Comparison of ENCODE assay signal across 8 cellular contexts in genomic region chr16:1983544-1984346, GRCh38. TPM values are rescaled to one million over a fixed set of nuclear protein-coding genes. Genes with fewer than 3 reads are reported as not detected.
DNase-seq lines count a peak whose midpoint lies in the region; ATAC-seq and TF ChIP-seq lines count a peak whose summit lies in the region.

TSS of gene GFER (plus strand) at chr16:1984193. CDS start at chr16:1984219, 26 bp downstream.

- H3K36me3 Mint-ChIP-seq in activated naive CD8-positive, alpha-beta T cell treated with anti-CD3 and anti-CD28 coated beads, Interleukin-2, amount 50 U/mL, for 24 hours (ENCODE audit: low read depth) = no peaks in the 10 kb centered on the region
- no peaks in the 10 kb centered on the region for H3K36me3 Mint-ChIP-seq in glutamatergic neuron (ENCODE audit: unreplicated experiment)

- H3K4me3 Mint-ChIP-seq in activated naive CD8-positive, alpha-beta T cell treated with anti-CD3 and anti-CD28 coated beads, Interleukin-2, amount 50 U/mL, for 24 hours = peak within 1 kb of the TSS; percentile 81
- peak within 1 kb of the TSS; percentile 87 for H3K4me3 Mint-ChIP-seq in glutamatergic neuron (ENCODE audit: unreplicated experiment)

- H3K36me3 ChIP-seq in SJSA1 (peaks cover 41% of the 10 kb centered on the region), uterus (no peaks in the 10 kb centered on the region)

- TF ChIP-seq POLR2A in uterus (IDR thresholded peaks at IDR 0.05) = peak in 1 of 2 donors; percentile 59

- no peaks in the 10 kb centered on the region for H3K9me3 Mint-ChIP-seq in activated naive CD8-positive, alpha-beta T cell treated with anti-CD3 and anti-CD28 coated beads, Interleukin-2, amount 50 U/mL, for 24 hours
- H3K9me3 Mint-ChIP-seq in glutamatergic neuron (ENCODE audit: unreplicated experiment) = peaks cover 7% of the 10 kb centered on the region

- peaks cover 17% of the 10 kb centered on the region for H3K4me1 Mint-ChIP-seq in activated naive CD8-positive, alpha-beta T cell treated with anti-CD3 and anti-CD28 coated beads, Interleukin-2, amount 50 U/mL, for 24 hours
- H3K4me1 Mint-ChIP-seq in glutamatergic neuron (ENCODE audit: low read depth, unreplicated experiment) = peaks cover 19% of the 10 kb centered on the region

- H3K4me3 ChIP-seq in GM12865 (ENCODE audit: low read depth, low read length) (peak within 1 kb of the TSS; percentile 91), SJSA1 (peak within 1 kb of the TSS; percentile 94), uterus (peak within 1 kb of the TSS; percentile 45 to 57)

- peak within 1 kb of the TSS; percentile 44; the same call in 1 of the 2 replicates for H3K27ac ChIP-seq in SJSA1
- peak within 1 kb of the TSS; percentile 56 to 61 for H3K27ac ChIP-seq in uterus

- TF ChIP-seq CTCF in GM12865 (IDR thresholded peaks at IDR 0.05; ENCODE audit: insufficient read depth, low read depth, low read length, missing control alignments) (peak; percentile 45), glutamatergic neuron (IDR thresholded peaks at IDR 0.05; ENCODE audit: partially characterized antibody, unreplicated experiment) (no peak), uterus (IDR thresholded peaks at IDR 0.05) (peak; percentile 20 to 44 (median 31))

- H3K9me3 ChIP-seq in SJSA1 (replicated peaks) = no peaks in the 10 kb centered on the region
- H3K9me3 ChIP-seq in uterus = no peaks in the 10 kb centered on the region

- ATAC-seq in activated naive CD8-positive, alpha-beta T cell treated with anti-CD3 and anti-CD28 coated beads, Interleukin-2, amount 50 U/mL, for 24 hours = peak; percentile 77

- intact Hi-C loops in uterus (cut with DNase I; ENCODE audit: low total_unique reads) = no loop called here

- H3K27me3 ChIP-seq in SJSA1 (replicated peaks) (peaks cover 27% of the 10 kb centered on the region), uterus (peaks cover 0 to 14% of the 10 kb centered on the region in 2 donors)

- H3K4me1 ChIP-seq in SJSA1 (replicated peaks) = peaks cover 19% of the 10 kb centered on the region
- H3K4me1 ChIP-seq in uterus = peaks cover 0 to 8% of the 10 kb centered on the region in 2 donors

- peaks cover 35% of the 10 kb centered on the region for H3K27me3 Mint-ChIP-seq in activated naive CD8-positive, alpha-beta T cell treated with anti-CD3 and anti-CD28 coated beads, Interleukin-2, amount 50 U/mL, for 24 hours
- peaks cover 14% of the 10 kb centered on the region for H3K27me3 Mint-ChIP-seq in glutamatergic neuron (ENCODE audit: unreplicated experiment)

- peak; percentile 95 for DNase-seq in GM12865 (ENCODE audit: low read depth)
- peak; percentile 90 for DNase-seq in HCEC 1CT
- peak; percentile 86 for DNase-seq in M059J (ENCODE audit: low read depth)
- peak; percentile 86 to 94 for DNase-seq in SJSA1 (ENCODE audit: low read depth in 1 of 2, low spot score in 2 of 2)
- peak; percentile 84 for DNase-seq in activated naive CD8-positive, alpha-beta T cell treated with anti-CD3 and anti-CD28 coated beads, Interleukin-2, amount 50 U/mL, for 24 hours
- peak; percentile 97 for DNase-seq in glutamatergic neuron
- peak in 55 of 56 donors; percentile 36 to 91 (median 77) for DNase-seq in nucleus accumbens (lab: John Stamatoyannopoulos, UW)
- DNase-seq in uterus = peak; percentile 84 to 91

- H3K27ac Mint-ChIP-seq in activated naive CD8-positive, alpha-beta T cell treated with anti-CD3 and anti-CD28 coated beads, Interleukin-2, amount 50 U/mL, for 24 hours = peak within 1 kb of the TSS; percentile 49
- peak within 1 kb of the TSS; percentile 92 for H3K27ac Mint-ChIP-seq in glutamatergic neuron (ENCODE audit: unreplicated experiment)

RNA-seq across cellular contexts. Expression of gene GFER, which starts in this region (rescaled TPM):
- total RNA-seq in M059J (2014; rRNA removed; shearing (Covaris generic)) = 11.7 and 21.0 TPM in 2 replicates
- 26.9 and 31.8 TPM in 2 replicates for total RNA-seq in SJSA1 (2014; rRNA removed; shearing (Covaris generic))
- total RNA-seq in glutamatergic neuron (ENCODE audit: unreplicated experiment) (26.0 TPM), uterus (10 to 100 TPM in 1 of 4 donors, 1 to 10 TPM in 3; 2.6 to 20.8 (median 6.6) TPM)

Comparison
In these comparisons a context has a peak if more than half of its experiments do, and no peak if none do; other contexts are left out.
1. Peak in every context shown above with its lines: DNase-seq, ATAC-seq, H3K4me3 ChIP-seq and H3K27ac ChIP-seq.